8 cellular contexts compared by ENCODE assay signal in the genomic region with DNA sequence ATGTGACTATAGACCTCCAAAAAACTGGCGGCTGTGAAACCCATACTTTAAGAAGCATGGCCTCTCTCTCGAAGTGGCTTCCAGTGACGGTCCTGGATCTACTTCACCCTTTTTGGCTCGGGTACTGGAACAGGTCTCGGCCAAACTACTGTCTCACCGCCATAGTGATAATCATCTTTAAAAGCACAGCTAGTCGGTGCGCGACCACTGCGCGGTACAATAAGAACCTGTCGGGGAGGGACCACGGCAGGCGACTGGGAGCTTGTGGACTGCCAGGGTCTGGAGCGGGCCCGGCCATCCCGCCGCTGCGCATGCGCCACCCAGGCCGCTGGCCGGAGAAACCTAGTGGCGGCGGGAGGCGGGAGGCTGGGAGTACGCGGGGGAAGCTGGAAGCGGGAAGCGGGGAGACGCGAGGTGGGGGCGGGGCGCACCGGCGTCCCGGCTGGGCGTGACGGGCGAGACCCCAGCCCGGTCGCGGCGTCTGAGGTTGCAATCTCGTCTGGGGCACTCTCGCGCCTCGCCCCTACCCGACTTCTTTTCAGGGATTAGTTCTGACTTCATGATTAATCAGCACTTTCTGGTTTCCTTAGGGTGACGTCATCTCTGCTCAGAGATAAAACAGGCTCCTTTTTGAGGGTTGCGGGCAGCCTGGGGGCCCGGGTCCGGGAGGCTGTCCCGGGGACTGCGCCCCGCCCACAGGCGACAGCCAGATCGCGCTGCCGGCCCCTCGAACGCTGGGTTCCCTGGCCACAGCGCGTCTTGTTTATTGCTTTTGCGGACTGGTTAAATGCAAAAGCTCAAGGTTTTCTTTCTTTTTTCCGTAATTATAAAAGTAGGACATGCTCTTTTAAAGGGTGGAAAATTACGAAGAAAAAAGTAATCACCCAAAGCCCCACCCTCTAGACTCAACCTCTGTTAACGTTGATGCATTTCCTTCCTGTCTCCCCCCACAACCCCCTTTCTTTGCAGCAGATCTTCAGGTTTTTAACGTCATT.
DNase-seq lines count a peak whose midpoint lies in the region; ATAC-seq and TF ChIP-seq lines count a peak whose summit lies in the region.

No MANE protein-coding gene starts in this region.

- H3K36me3 ChIP-seq in ES-I3 (ENCODE audit: insufficient read depth, low read length), result no peaks in the 10 kb centered on the region
- H3K36me3 ChIP-seq in H7 (replicated peaks; ENCODE audit: control insufficient read depth, insufficient read depth, low read length), result no peaks in the 10 kb centered on the region
- H3K36me3 ChIP-seq in thymus (ENCODE audit: control insufficient read depth, insufficient read depth), result no peaks in the 10 kb centered on the region

- H3K27ac ChIP-seq in thymus (ENCODE audit: low read depth), result peak overlapping the region; percentile 91

- DNase-seq in H7 (peak; percentile 97), M059J (ENCODE audit: low read depth) (peak; percentile 95), SKM-1 (lab: John Stamatoyannopoulos, UW; ENCODE audit: unreplicated experiment) (peak; percentile 88), Right ventricle myocardium inferior (ENCODE audit: missing footprints) (peak; percentile 93), osteocyte (ENCODE audit: extremely low spot score, unreplicated experiment) (peak; percentile 97)
- peak; percentile 84 for DNase-seq in activated naive CD8-positive, alpha-beta T cell treated with anti-CD3 and anti-CD28 coated beads for 36 hours

- peak overlapping the region; percentile 81 for H3K4me3 Mint-ChIP-seq in activated naive CD8-positive, alpha-beta T cell treated with anti-CD3 and anti-CD28 coated beads for 36 hours
- H3K4me3 Mint-ChIP-seq in osteocyte (ENCODE audit: unreplicated experiment), result peak overlapping the region; percentile 76

- intact Hi-C loops in Right ventricle myocardium inferior (cut with DNase I), result loop anchor here (1.0 to 5.0 kb wide), 3 partner anchors 67 to 447 kb away; no protein-coding TSS in a partner anchor

- 4% methylated on average over 68 of the region's 68 CpGs for WGBS in thymus

- H3K27me3 ChIP-seq in H7 (ENCODE audit: control insufficient read depth, insufficient read depth, low read length) (peaks cover 2% of the 10 kb centered on the region; the same call in 1 of the 2 replicates), thymus (ENCODE audit: control insufficient read depth, insufficient read depth) (no peaks in the 10 kb centered on the region)

- TF ChIP-seq CTCF in osteocyte (IDR thresholded peaks at IDR 0.05), result no peak

- peak overlapping the region; percentile 88 for H3K9ac ChIP-seq in ES-I3 (ENCODE audit: low read depth, low read length)

- no peaks in the 10 kb centered on the region for H3K27me3 Mint-ChIP-seq in activated naive CD8-positive, alpha-beta T cell treated with anti-CD3 and anti-CD28 coated beads for 36 hours
- H3K27me3 Mint-ChIP-seq in osteocyte (ENCODE audit: unreplicated experiment), result no peaks in the 10 kb centered on the region

- peaks cover 30% of the 10 kb centered on the region for H3K4me1 Mint-ChIP-seq in activated naive CD8-positive, alpha-beta T cell treated with anti-CD3 and anti-CD28 coated beads for 36 hours
- H3K4me1 Mint-ChIP-seq in osteocyte (ENCODE audit: unreplicated experiment), result peaks cover 28% of the 10 kb centered on the region

- H3K4me1 ChIP-seq in ES-I3 (ENCODE audit: insufficient read depth, low read length) (peaks cover 21% of the 10 kb centered on the region), thymus (ENCODE audit: control insufficient read depth, insufficient read depth, low read length) (no peaks in the 10 kb centered on the region)

- H3K9me3 ChIP-seq in ES-I3 (ENCODE audit: control insufficient read depth, insufficient read depth, low read length) (no peaks in the 10 kb centered on the region), thymus (ENCODE audit: control insufficient read depth) (no peaks in the 10 kb centered on the region)

- peak overlapping the region; percentile 93 for H3K27ac Mint-ChIP-seq in activated naive CD8-positive, alpha-beta T cell treated with anti-CD3 and anti-CD28 coated beads for 36 hours
- H3K27ac Mint-ChIP-seq in osteocyte (ENCODE audit: unreplicated experiment), result peak overlapping the region; percentile 97

- ATAC-seq in Right ventricle myocardium inferior, result peak; percentile 96

- no peaks in the 10 kb centered on the region for H3K36me3 Mint-ChIP-seq in activated naive CD8-positive, alpha-beta T cell treated with anti-CD3 and anti-CD28 coated beads for 36 hours
- H3K36me3 Mint-ChIP-seq in osteocyte (ENCODE audit: unreplicated experiment), result no peaks in the 10 kb centered on the region

- peak overlapping the region; percentile 57 for H3K4me3 ChIP-seq in H7 (ENCODE audit: insufficient read depth, low read depth, low read length)
- H3K4me3 ChIP-seq in thymus (ENCODE audit: low read length), result peak overlapping the region; percentile 65

- H3K9me3 Mint-ChIP-seq in activated naive CD8-positive, alpha-beta T cell treated with anti-CD3 and anti-CD28 coated beads for 36 hours, result no peaks in the 10 kb centered on the region
- H3K9me3 Mint-ChIP-seq in osteocyte (ENCODE audit: unreplicated experiment), result no peaks in the 10 kb centered on the region

Comparison
In these comparisons a context has a peak if more than half of its experiments do, and no peak if none do; other contexts are left out.
1. Peak in every context shown above with its lines: DNase-seq, ATAC-seq, H3K4me3 ChIP-seq and H3K27ac ChIP-seq.